ENCODE assay signal across 1 cellular context in the genomic region with DNA sequence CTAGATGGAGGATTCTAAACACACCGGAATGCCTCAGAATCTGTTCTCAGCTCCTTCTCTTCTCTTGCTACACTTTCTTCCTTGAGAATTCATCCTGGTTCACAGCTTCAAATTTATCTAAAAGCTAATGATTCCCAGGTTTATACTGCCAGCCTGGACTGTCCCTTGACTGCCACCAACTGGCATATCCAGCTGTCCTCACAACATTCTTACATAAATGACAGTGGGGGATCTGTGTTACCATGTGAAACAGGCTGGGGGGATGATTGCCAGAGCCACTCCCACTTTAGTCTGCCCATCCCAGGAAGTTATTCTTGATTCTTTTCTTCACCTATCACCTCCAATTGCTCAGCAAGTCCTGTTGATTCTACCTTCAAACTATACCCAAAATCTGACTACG.
TF ChIP-seq lines count a peak whose summit lies in the region.

No MANE protein-coding gene starts in this region.

TF ChIP-seq in WTC11, 78 proteins besides CTCF, POLR2A, EP300 and RAD21 (continued from another document):
- TF ChIP-seq, protein P1, sequence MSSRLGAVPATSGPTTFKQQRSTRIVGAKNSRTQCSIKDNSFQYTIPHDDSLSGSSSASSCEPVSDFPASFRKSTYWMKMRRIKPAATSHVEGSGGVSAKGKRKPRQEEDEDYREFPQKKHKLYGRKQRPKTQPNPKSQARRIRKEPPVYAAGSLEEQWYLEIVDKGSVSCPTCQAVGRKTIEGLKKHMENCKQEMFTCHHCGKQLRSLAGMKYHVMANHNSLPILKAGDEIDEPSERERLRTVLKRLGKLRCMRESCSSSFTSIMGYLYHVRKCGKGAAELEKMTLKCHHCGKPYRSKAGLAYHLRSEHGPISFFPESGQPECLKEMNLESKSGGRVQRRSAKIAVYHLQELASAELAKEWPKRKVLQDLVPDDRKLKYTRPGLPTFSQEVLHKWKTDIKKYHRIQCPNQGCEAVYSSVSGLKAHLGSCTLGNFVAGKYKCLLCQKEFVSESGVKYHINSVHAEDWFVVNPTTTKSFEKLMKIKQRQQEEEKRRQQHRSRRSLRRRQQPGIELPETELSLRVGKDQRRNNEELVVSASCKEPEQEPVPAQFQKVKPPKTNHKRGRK (CRISPR knock-in tag; IDR thresholded peaks at IDR 0.05; ENCODE audit: borderline replicate concordance) = no peak
- no peak for TF ChIP-seq ZNF416 (CRISPR knock-in tag; IDR thresholded peaks at IDR 0.05)
- TF ChIP-seq EMX1 (CRISPR knock-in tag; IDR thresholded peaks at IDR 0.05) = no peak
- TF ChIP-seq, protein P2, sequence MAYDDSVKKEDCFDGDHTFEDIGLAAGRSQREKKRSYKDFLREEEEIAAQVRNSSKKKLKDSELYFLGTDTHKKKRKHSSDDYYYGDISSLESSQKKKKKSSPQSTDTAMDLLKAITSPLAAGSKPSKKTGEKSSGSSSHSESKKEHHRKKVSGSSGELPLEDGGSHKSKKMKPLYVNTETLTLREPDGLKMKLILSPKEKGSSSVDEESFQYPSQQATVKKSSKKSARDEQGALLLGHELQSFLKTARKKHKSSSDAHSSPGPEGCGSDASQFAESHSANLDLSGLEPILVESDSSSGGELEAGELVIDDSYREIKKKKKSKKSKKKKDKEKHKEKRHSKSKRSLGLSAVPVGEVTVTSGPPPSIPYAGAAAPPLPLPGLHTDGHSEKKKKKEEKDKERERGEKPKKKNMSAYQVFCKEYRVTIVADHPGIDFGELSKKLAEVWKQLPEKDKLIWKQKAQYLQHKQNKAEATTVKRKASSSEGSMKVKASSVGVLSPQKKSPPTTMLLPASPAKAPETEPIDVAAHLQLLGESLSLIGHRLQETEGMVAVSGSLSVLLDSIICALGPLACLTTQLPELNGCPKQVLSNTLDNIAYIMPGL (CRISPR knock-in tag; IDR thresholded peaks at IDR 0.05) = no peak
TF ChIP-seq in WTC11: peak in this region for 0.
